Comparison of ENCODE assay signal across 8 cellular contexts in the genomic region with DNA sequence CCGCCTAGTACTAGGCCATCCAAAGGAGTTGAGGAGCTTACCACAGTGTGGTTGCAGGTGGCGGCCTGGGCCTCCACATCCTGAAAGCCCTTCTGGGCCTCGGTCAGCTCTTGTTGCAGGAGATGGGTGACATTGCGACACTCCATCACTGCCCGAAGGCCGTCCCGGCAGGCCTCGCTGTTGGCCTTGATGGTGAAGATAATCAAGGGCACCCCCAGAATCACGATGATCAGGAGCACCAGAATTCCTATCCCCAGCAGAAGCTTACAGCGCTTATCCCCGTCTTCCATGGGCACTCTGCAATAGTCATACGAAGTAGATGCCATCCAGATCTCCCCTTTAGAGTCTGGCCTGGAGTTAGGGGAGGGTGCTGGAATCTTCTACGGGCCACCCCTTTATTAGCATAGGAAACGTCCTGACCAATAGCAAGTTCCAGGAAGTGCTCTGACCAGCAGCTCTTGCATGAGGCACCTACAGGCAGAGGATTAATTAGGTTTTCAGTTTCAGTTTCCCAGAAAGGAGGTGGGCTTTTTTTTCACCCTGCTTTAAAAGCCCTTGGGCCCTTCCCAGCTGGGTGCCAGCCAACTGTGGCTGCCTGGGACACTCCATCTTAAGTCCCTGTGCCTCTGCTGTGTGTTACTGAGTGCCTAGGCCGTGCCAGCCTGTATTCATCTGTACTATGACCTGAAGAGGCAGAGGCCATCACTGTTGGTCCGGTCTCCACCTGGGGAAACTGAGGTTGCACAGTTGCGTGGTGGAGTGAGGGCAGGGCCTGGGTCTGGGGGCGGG. TPM values are rescaled to one million over a fixed set of nuclear protein-coding genes. Genes with fewer than 3 reads are reported as not detected.
DNase-seq lines count a peak whose midpoint lies in the region; ATAC-seq and TF ChIP-seq lines count a peak whose summit lies in the region.

A gene with protein sequence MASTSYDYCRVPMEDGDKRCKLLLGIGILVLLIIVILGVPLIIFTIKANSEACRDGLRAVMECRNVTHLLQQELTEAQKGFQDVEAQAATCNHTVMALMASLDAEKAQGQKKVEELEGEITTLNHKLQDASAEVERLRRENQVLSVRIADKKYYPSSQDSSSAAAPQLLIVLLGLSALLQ (minus strand): TSS at position 381 of the 789 bp plus-strand sequence. CDS start 55 bp downstream, at position 326.

- H3K4me1 ChIP-seq in HUES48 (ENCODE audit: control insufficient read depth, insufficient read depth, low read length) (peaks cover 8% of the 10 kb centered on the region; the same call in 1 of the 2 replicates), lower lobe of right lung (peaks cover 25% of the 10 kb centered on the region), subcutaneous abdominal adipose tissue (ENCODE audit: control insufficient read depth in 5 of 5, insufficient read depth in 5 of 5, low read length in 5 of 5) (peaks cover 3 to 55% (median 29%) of the 10 kb centered on the region in 5 donors)

- H3K9ac ChIP-seq in HUES48 (ENCODE audit: low read depth, low read length): peak within 1 kb of the TSS; percentile 67
- peak within 1 kb of the TSS; percentile 57 to 94 (median 79) for H3K9ac ChIP-seq in subcutaneous abdominal adipose tissue (ENCODE audit: low read length in 5 of 5)

- H3K27me3 ChIP-seq in HUES48 (ENCODE audit: control insufficient read depth, insufficient read depth, low read length) (no peaks in the 10 kb centered on the region), lower lobe of right lung (ENCODE audit: low read depth) (no peaks in the 10 kb centered on the region), subcutaneous abdominal adipose tissue (ENCODE audit: control insufficient read depth in 5 of 5, insufficient read depth in 4 of 5, low read length in 5 of 5) (peaks cover 0 to 5% (median 0%) of the 10 kb centered on the region in 5 donors)

- TF ChIP-seq CTCF in lower lobe of right lung (IDR thresholded peaks at IDR 0.05): no peak

- H3K4me3 ChIP-seq in HUES48 (ENCODE audit: low read depth, low read length) (peak within 1 kb of the TSS; percentile 60), lower lobe of right lung (peak within 1 kb of the TSS; percentile 72), subcutaneous abdominal adipose tissue (ENCODE audit: low read depth in 1 of 5, low read length in 5 of 5) (peak within 1 kb of the TSS; percentile 58 to 84 (median 82))

- H3K36me3 ChIP-seq in HUES48 (ENCODE audit: control insufficient read depth, insufficient read depth, low read length): no peaks in the 10 kb centered on the region; the same call in 1 of the 2 replicates
- peaks cover 10% of the 10 kb centered on the region for H3K36me3 ChIP-seq in lower lobe of right lung
- H3K36me3 ChIP-seq in subcutaneous abdominal adipose tissue (ENCODE audit: control insufficient read depth in 5 of 5, insufficient read depth in 5 of 5, low read length in 5 of 5): peaks cover 0 to 10% (median 4%) of the 10 kb centered on the region in 5 donors

- intact Hi-C loops in lower lobe of right lung (cut with DNase I): no loop called here

- no peaks in the 10 kb centered on the region for H3K9me3 ChIP-seq in HUES48 (ENCODE audit: control insufficient read depth, insufficient read depth, low read length)
- H3K9me3 ChIP-seq in lower lobe of right lung: no peaks in the 10 kb centered on the region
- H3K9me3 ChIP-seq in subcutaneous abdominal adipose tissue (ENCODE audit: control insufficient read depth in 5 of 5, low read length in 5 of 5): no peaks in the 10 kb centered on the region

- peak; percentile 65 for ATAC-seq in GM21423 (IDR thresholded peaks at IDR 0.05; ENCODE audit: unreplicated experiment)
- peak; percentile 93 to 96 for ATAC-seq in lower lobe of right lung

- H3K27ac ChIP-seq in HUES48 (ENCODE audit: low read depth, low read length): peak within 1 kb of the TSS; percentile 95
- H3K27ac ChIP-seq in lower lobe of right lung: peak within 1 kb of the TSS; percentile 85
- peak within 1 kb of the TSS; percentile 90 for H3K27ac ChIP-seq in subcutaneous abdominal adipose tissue (ENCODE audit: low read depth, low read length)

- DNase-seq in EH (ENCODE audit: low read depth) (peak; percentile 77), UCSD-AML1 (lab: John Stamatoyannopoulos, UW; ENCODE audit: unreplicated experiment) (peak; percentile 85), dermis blood vessel endothelial cell (peak; percentile 68), lower lobe of right lung (peak; percentile 75), T-helper 9 cell (no peak)

RNA-seq across cellular contexts. Expression of the gene that starts here (rescaled TPM):
- 1.8 and 6.5 TPM in 2 replicates for total RNA-seq in dermis blood vessel endothelial cell
- total RNA-seq in lower lobe of right lung: 165 TPM

Comparison
In these comparisons a context has a peak if more than half of its experiments do, and no peak if none do; other contexts are left out.
1. RNA of the gene that starts here (total RNA-seq): 165 TPM in lower lobe of right lung (single experiment); 1.8 to 6.5 TPM in dermis blood vessel endothelial cell; every median in the first group is over 10 times any median in the second.
2. Peak in every context shown above with its lines, with median percentiles within 50 percentile points of each other: H3K27ac ChIP-seq and H3K4me3 ChIP-seq.